ENCODE assay signal across 9 cellular contexts in genomic region chr13:73702419-73703071, GRCh38.
DNase-seq lines count a peak whose midpoint lies in the region; ATAC-seq and TF ChIP-seq lines count a peak whose summit lies in the region.
"Had no signal": no experiment of that assay in that cellular context is flagged by ENCODE, and none has a peak within 500 bp of the region (broad histone marks: within the 10 kb centered on the region; RNA-seq: fewer than 3 reads in every experiment).

No MANE protein-coding gene starts in this region.

- H3K9me3 Mint-ChIP-seq in activated CD8-positive, alpha-beta memory T cell treated with anti-CD3 and anti-CD28 coated beads, Interleukin-2, amount 10 ng/mL, durations not matched to agents 7 days and 5 days (ENCODE audit: low read depth) = no peaks in the 10 kb centered on the region
- H3K9me3 Mint-ChIP-seq in stimulated activated effector memory CD8-positive, alpha-beta T cell treated with anti-CD3 and anti-CD28 coated beads, Interleukin-12 subunit alpha, Interleukin-12 subunit beta, amount 100 ng/mL, for 72 hours = no peaks in the 10 kb centered on the region

- no peaks in the 10 kb centered on the region for H4K20me1 ChIP-seq in Karpas-422 (ENCODE audit: insufficient read depth, low read depth, low read length)

- peaks cover 2% of the 10 kb centered on the region; the same call in 1 of the 2 replicates for H3K79me2 ChIP-seq in Karpas-422 (ENCODE audit: low read length)

- H3K27me3 ChIP-seq in Karpas-422 (ENCODE audit: low read length) (no peaks in the 10 kb centered on the region), breast epithelium (no peaks in the 10 kb centered on the region)

- no peaks in the 10 kb centered on the region for H3K27me3 Mint-ChIP-seq in activated CD8-positive, alpha-beta memory T cell treated with anti-CD3 and anti-CD28 coated beads, Interleukin-2, amount 10 ng/mL, durations not matched to agents 7 days and 5 days

- intact Hi-C loops in breast epithelium (cut with DNase I; ENCODE audit: low total_unique reads) = no loop called here

- no peaks in the 10 kb centered on the region for H3K9me2 ChIP-seq in Karpas-422 (replicated peaks; ENCODE audit: insufficient read depth, low read length)

- H3K9me3 ChIP-seq in Karpas-422 (ENCODE audit: low read length) (no peaks in the 10 kb centered on the region), breast epithelium (no peaks in the 10 kb centered on the region)

- H2AFZ ChIP-seq in Karpas-422 (ENCODE audit: low read length) = peak overlapping the region; percentile 2; the same call in 1 of the 2 replicates

- CTCF ChIA-PET in activated CD8-positive, alpha-beta memory T cell treated with anti-CD3 and anti-CD28 coated beads, Interleukin-2, amount 10 ng/mL, durations not matched to agents 7 days and 5 days (lab: Charles Lee) = interaction anchor here (1.0 to 1.2 kb wide), 3 partner anchors 12 to 862 kb away, joined by 3 to 4 read pairs (median 3); no protein-coding TSS in a partner anchor

- peak overlapping the region; percentile 4; the same call in 1 of the 2 replicates for H3K4me3 ChIP-seq in Karpas-422 (ENCODE audit: low read length)
- no peak overlapping the region for H3K4me3 ChIP-seq in breast epithelium

- H3K4me3 Mint-ChIP-seq in activated CD8-positive, alpha-beta memory T cell treated with anti-CD3 and anti-CD28 coated beads, Interleukin-2, amount 10 ng/mL, durations not matched to agents 7 days and 5 days = peak overlapping the region; percentile 52
- peak overlapping the region; percentile 25 for H3K4me3 Mint-ChIP-seq in stimulated activated effector memory CD8-positive, alpha-beta T cell treated with anti-CD3 and anti-CD28 coated beads, Interleukin-12 subunit alpha, Interleukin-12 subunit beta, amount 100 ng/mL, for 72 hours

- H3K27ac ChIP-seq in Karpas-422 (ENCODE audit: low read length) (peak overlapping the region; percentile 18; the same call in 1 of the 2 replicates), breast epithelium (peak overlapping the region; percentile 34 to 58)

- H3K36me3 Mint-ChIP-seq in activated CD8-positive, alpha-beta memory T cell treated with anti-CD3 and anti-CD28 coated beads, Interleukin-2, amount 10 ng/mL, durations not matched to agents 7 days and 5 days = peaks cover 13% of the 10 kb centered on the region
- H3K36me3 Mint-ChIP-seq in stimulated activated effector memory CD8-positive, alpha-beta T cell treated with anti-CD3 and anti-CD28 coated beads, Interleukin-12 subunit alpha, Interleukin-12 subunit beta, amount 100 ng/mL, for 72 hours = peaks cover 11% of the 10 kb centered on the region

- peak overlapping the region; percentile 42 for H3K4me2 ChIP-seq in Karpas-422 (ENCODE audit: low read depth, low read length, poor library complexity, severe bottlenecking)

- 0 out of 2 replicates have a peak overlapping the region, but pooled peaks have one; percentile 19 for H3K9ac ChIP-seq in Karpas-422 (ENCODE audit: low read length)

- no peak for TF ChIP-seq POLR2A in breast epithelium (IDR thresholded peaks at IDR 0.05)

- H3K4me1 Mint-ChIP-seq in activated CD8-positive, alpha-beta memory T cell treated with anti-CD3 and anti-CD28 coated beads, Interleukin-2, amount 10 ng/mL, durations not matched to agents 7 days and 5 days = peaks cover 28% of the 10 kb centered on the region
- H3K4me1 Mint-ChIP-seq in stimulated activated effector memory CD8-positive, alpha-beta T cell treated with anti-CD3 and anti-CD28 coated beads, Interleukin-12 subunit alpha, Interleukin-12 subunit beta, amount 100 ng/mL, for 72 hours = peaks cover 20% of the 10 kb centered on the region

- DNase-seq in activated CD8-positive, alpha-beta memory T cell treated with anti-CD3 and anti-CD28 coated beads, Interleukin-2, amount 10 ng/mL, durations not matched to agents 7 days and 5 days = peak; percentile 60
- no peak for DNase-seq in activated CD8-positive, alpha-beta memory T cell treated with anti-CD3 and anti-CD28 coated beads, Interleukin-2, amount 50 U/mL, for 48 hours
- DNase-seq in Karpas-422 = peak; percentile 55
- no peak for DNase-seq in breast epithelium (ENCODE audit: low spot score in 2 of 2)
- no peak for DNase-seq in stimulated activated effector memory CD8-positive, alpha-beta T cell treated with anti-CD3 and anti-CD28 coated beads, Interleukin-12 subunit alpha, Interleukin-12 subunit beta, amount 100 ng/mL, for 72 hours (ENCODE audit: low spot score in 2 of 2)
- DNase-seq in NCI-H446 (lab: John Stamatoyannopoulos, UW) = no peak
- DNase-seq in C1 segment of cervical spinal cord (lab: John Stamatoyannopoulos, UW) = no peak
- DNase-seq in RKO (ENCODE audit: low spot score) = no peak

- no peak for TF ChIP-seq CTCF in breast epithelium (IDR thresholded peaks at IDR 0.05)

- H3K36me3 ChIP-seq in Karpas-422 (ENCODE audit: insufficient read depth, low read length) (no peaks in the 10 kb centered on the region), breast epithelium (no peaks in the 10 kb centered on the region)

- peak; percentile 92 for ATAC-seq in activated CD8-positive, alpha-beta memory T cell treated with anti-CD3 and anti-CD28 coated beads, Interleukin-2, amount 10 ng/mL, durations not matched to agents 7 days and 5 days
- peak; percentile 95 for ATAC-seq in stimulated activated effector memory CD8-positive, alpha-beta T cell treated with anti-CD3 and anti-CD28 coated beads, Interleukin-12 subunit alpha, Interleukin-12 subunit beta, amount 100 ng/mL, for 72 hours
- ATAC-seq: Panc1 had no signal

- H3K4me1 ChIP-seq in Karpas-422 (ENCODE audit: low read length) = peaks cover 21% of the 10 kb centered on the region
- no peaks in the 10 kb centered on the region for H3K4me1 ChIP-seq in breast epithelium

- peak overlapping the region; percentile 86 for H3K27ac Mint-ChIP-seq in activated CD8-positive, alpha-beta memory T cell treated with anti-CD3 and anti-CD28 coated beads, Interleukin-2, amount 10 ng/mL, durations not matched to agents 7 days and 5 days
- H3K27ac Mint-ChIP-seq in stimulated activated effector memory CD8-positive, alpha-beta T cell treated with anti-CD3 and anti-CD28 coated beads, Interleukin-12 subunit alpha, Interleukin-12 subunit beta, amount 100 ng/mL, for 72 hours = no peak overlapping the region

Comparison
In these comparisons a context has a peak if more than half of its experiments do, and no peak if none do; other contexts are left out.
1. DNase-seq: peak in activated CD8-positive, alpha-beta memory T cell treated with anti-CD3 and anti-CD28 coated beads, Interleukin-2, amount 10 ng/mL, durations not matched to agents 7 days and 5 days (single experiment) and Karpas-422 (single experiment); none in activated CD8-positive, alpha-beta memory T cell treated with anti-CD3 and anti-CD28 coated beads, Interleukin-2, amount 50 U/mL, for 48 hours (single experiment), breast epithelium (0 of 2), stimulated activated effector memory CD8-positive, alpha-beta T cell treated with anti-CD3 and anti-CD28 coated beads, Interleukin-12 subunit alpha, Interleukin-12 subunit beta, amount 100 ng/mL, for 72 hours (0 of 2), NCI-H446 (0 of 2), C1 segment of cervical spinal cord (0 of 14) and RKO (single experiment).